9 cellular contexts compared by ENCODE assay signal in the genomic region with DNA sequence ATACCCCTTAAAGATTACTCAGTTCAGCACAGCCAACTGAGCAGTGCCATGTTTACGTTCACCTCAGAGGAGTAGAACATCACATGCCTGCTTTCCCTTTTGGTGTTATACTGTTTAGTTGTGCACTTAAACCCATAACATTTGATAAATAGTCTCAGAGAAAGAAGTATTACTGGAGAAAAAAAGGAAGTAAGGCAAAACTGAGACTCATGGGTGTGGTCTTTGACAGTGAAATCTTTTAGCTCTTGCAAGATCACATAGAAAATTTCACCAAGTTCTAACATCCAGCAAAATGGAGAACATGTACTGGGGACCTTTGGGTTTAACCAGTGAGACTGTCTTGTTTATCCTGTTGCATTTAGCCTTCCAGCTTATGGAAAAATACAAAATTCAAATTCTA. TPM values are rescaled to one million over a fixed set of nuclear protein-coding genes. Genes with fewer than 3 reads are reported as not detected.
DNase-seq lines count a peak whose midpoint lies in the region; ATAC-seq, FAIRE-seq and TF ChIP-seq lines count a peak whose summit lies in the region.
"Had no signal": no experiment of that assay in that cellular context is flagged by ENCODE, and none has a peak within 500 bp of the region (broad histone marks: within the 10 kb centered on the region; RNA-seq: fewer than 3 reads in every experiment).

No MANE protein-coding gene starts in this region.

- H3K27me3 ChIP-seq in left lung: no peaks in the 10 kb centered on the region

- H3K4me3 ChIP-seq in left lung: no peak overlapping the region

- peaks cover 0 to 13% of the 10 kb centered on the region in 2 donors for H3K36me3 ChIP-seq in left lung

- H3K4me1 ChIP-seq in left lung: peaks cover 28 to 94% of the 10 kb centered on the region in 2 donors

- peak; percentile 82 for FAIRE-seq in GM12891 (lab: Jason Lieb, UNC)

- H3K9me3 ChIP-seq in left lung: no peaks in the 10 kb centered on the region

- peak; percentile 23 for ATAC-seq in HG02798 (IDR thresholded peaks at IDR 0.05; ENCODE audit: poor library complexity, unreplicated experiment)
- peak; percentile 21 for ATAC-seq in left lung
- ATAC-seq: left ventricle myocardium superior had no signal

- TF ChIP-seq POLR2A in GM12891 (IDR thresholded peaks at IDR 0.05; ENCODE audit: low read depth, low read length): no peak

- intact Hi-C loops in left lung (cut with DNase I): no loop called here

- no peak for TF ChIP-seq CTCF in left lung (IDR thresholded peaks at IDR 0.05)

- peak overlapping the region; percentile 54 to 100 for H3K27ac ChIP-seq in left lung

- DNase-seq in GM12891 (ENCODE audit: insufficient read length, low spot score) (no peak), SIG-M5 treated with dmso at 0.1 percent for 504 hours (lab: John Stamatoyannopoulos, UW; ENCODE audit: unreplicated experiment) (peak; percentile 91), left lung (no peak), NCI-H510A (lab: John Stamatoyannopoulos, UW) (no peak), AG08395 (ENCODE audit: low spot score) (no peak), putamen (ENCODE audit: low spot score) (no peak)
- DNase-seq in stimulated activated CD4-positive, alpha-beta T cell treated with anti-CD3 and anti-CD28 coated beads, Interleukin-1b, Interleukin-23, amount 100 ng/mL, for 48 hours: no peak
- DNase-seq: left ventricle myocardium superior had no signal

TF ChIP-seq in GM12891, 5 proteins besides CTCF, POLR2A, EP300 and RAD21:
- TF ChIP-seq POLR2AphosphoS5 (IDR thresholded peaks at IDR 0.05; ENCODE audit: low read depth, low read length) (no peak), TAF1 (IDR thresholded peaks at IDR 0.05; ENCODE audit: low read depth, low read length) (no peak), POU2F2 (IDR thresholded peaks at IDR 0.05; ENCODE audit: low read depth, low read length) (no peak), SPI1 (IDR thresholded peaks at IDR 0.05; ENCODE audit: low read depth, low read length) (no peak), PAX5 (IDR thresholded peaks at IDR 0.05; ENCODE audit: insufficient read depth, low read length, severe bottlenecking) (no peak)

RNA-seq across cellular contexts. Expression of a gene that starts 5.6 kb away (rescaled TPM):
- polyA plus RNA-seq in GM12891 (2012; ENCODE audit: low read depth, missing spikeins): 45.7 TPM
- total RNA-seq in left lung: 10 to 100 TPM; 53.7 to 75.7 TPM
